11 cellular contexts compared by ENCODE assay signal in the genomic region with DNA sequence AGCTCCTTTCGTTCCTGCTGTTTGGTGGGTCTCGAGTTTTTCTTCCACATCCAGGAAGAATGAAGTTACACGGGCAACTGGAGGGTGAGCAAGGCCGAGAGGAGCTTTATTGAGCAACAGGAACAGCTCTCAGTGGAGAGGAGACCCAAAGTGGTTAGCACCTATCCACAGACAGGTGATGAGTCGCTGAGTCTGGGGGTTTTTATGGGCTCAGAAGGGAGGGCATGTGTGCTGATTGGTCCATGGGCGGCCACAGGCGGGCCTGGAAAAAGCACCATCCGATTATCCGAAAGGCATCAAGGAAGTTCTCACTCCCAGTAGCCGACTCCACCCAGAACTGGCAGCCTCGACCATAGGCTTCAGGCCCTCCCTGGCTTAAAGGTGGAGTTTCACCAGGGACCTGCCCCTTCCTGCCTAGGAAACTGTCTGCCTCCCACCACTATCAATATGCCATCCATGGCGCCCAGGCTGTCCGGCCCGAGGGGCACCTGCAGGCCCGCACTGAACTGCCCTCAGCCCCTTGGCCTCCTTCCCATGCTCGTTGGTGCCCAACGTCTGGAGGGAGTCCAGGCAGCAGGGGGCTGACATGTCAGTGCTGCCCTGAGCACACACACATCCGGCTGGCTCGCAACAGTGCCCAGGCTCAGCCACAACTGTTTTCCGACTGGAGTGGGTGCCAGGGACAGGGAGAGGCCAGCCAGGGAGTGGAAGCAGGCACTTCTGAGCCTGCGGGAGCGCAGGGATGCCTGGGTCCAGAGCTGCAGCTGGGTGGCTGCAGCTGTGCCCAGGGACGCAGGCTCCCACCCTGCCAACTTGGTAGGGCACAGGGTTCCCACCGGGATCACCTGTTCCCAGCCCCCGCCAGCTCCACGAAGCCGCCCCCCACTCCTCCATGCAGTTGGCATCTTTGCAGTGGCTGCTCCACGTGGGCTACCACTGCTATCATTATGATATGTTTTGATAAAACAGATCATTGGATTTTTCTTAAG.
DNase-seq lines count a peak whose midpoint lies in the region; ATAC-seq and TF ChIP-seq lines count a peak whose summit lies in the region.
"Had no signal": no experiment of that assay in that cellular context is flagged by ENCODE, and none has a peak within 500 bp of the region (broad histone marks: within the 10 kb centered on the region; RNA-seq: fewer than 3 reads in every experiment).

No MANE protein-coding gene starts in this region.

- no peak overlapping the region for H2AK5ac ChIP-seq in trophoblast cell (ENCODE audit: low read length)

- peak overlapping the region; percentile 6 for H4K12ac ChIP-seq in trophoblast cell (ENCODE audit: low read depth, low read length)

- peaks cover 72% of the 10 kb centered on the region for H3K4me1 ChIP-seq in left ventricle myocardium inferior
- H3K4me1 ChIP-seq in trophoblast cell (ENCODE audit: control insufficient read depth in 1 of 2, insufficient read depth in 2 of 2, low read length in 2 of 2) = peaks cover 6 to 16% of the 10 kb centered on the region in 2 experiments
- H3K4me1 ChIP-seq in tibial nerve = peaks cover 0 to 46% (median 8%) of the 10 kb centered on the region in 4 donors

- H4K91ac ChIP-seq in trophoblast cell (ENCODE audit: low read depth, low read length) = no peak overlapping the region

- H2AFZ ChIP-seq in trophoblast cell (ENCODE audit: insufficient read depth, low read length, poor library complexity) = no peak overlapping the region

- no peak overlapping the region for H3K14ac ChIP-seq in trophoblast cell (ENCODE audit: low read length)

- H3K9me3 ChIP-seq in left ventricle myocardium inferior (replicated peaks) = no peaks in the 10 kb centered on the region
- no peaks in the 10 kb centered on the region for H3K9me3 ChIP-seq in trophoblast cell (ENCODE audit: insufficient read depth, low read depth, low read length)
- H3K9me3 ChIP-seq in tibial nerve = no peaks in the 10 kb centered on the region

- no peak overlapping the region for H4K8ac ChIP-seq in trophoblast cell (ENCODE audit: low read depth, low read length)

- peak overlapping the region; percentile 6 for H3K4ac ChIP-seq in trophoblast cell (ENCODE audit: low read depth, low read length)

- no peak for TF ChIP-seq EP300 in tibial nerve (IDR thresholded peaks at IDR 0.05)

- peak overlapping the region; percentile 47 for H3K4me3 ChIP-seq in left ventricle myocardium inferior
- peak overlapping the region; percentile 5 for H3K4me3 ChIP-seq in trophoblast cell (ENCODE audit: low read depth, low read length)
- H3K4me3 ChIP-seq in tibial nerve = no peak overlapping the region

- no peak overlapping the region for H2BK120ac ChIP-seq in trophoblast cell (ENCODE audit: insufficient read depth, low read length, poor library complexity)

- H3K79me2 ChIP-seq in trophoblast cell (ENCODE audit: control insufficient read depth, insufficient read depth, low read length, poor library complexity) = no peaks in the 10 kb centered on the region

- TF ChIP-seq CTCF in left ventricle myocardium inferior (IDR thresholded peaks at IDR 0.05; ENCODE audit: borderline replicate concordance) (no peak), tibial nerve (IDR thresholded peaks at IDR 0.05) (no peak)

- no peaks in the 10 kb centered on the region for H3K79me1 ChIP-seq in trophoblast cell (ENCODE audit: low read length)

- H3K27me3 ChIP-seq in left ventricle myocardium inferior (ENCODE audit: low read depth) = no peaks in the 10 kb centered on the region
- no peaks in the 10 kb centered on the region for H3K27me3 ChIP-seq in trophoblast cell (ENCODE audit: insufficient read depth, low read length)
- H3K27me3 ChIP-seq in tibial nerve = no peaks in the 10 kb centered on the region

- no CpG with 5 or more reads among the region's 28 CpGs for WGBS in trophoblast cell (ENCODE audit: extremely low coverage, insufficient coverage, insufficient read length)
- WGBS in tibial nerve, 2 donors = 76 to 83% methylated on average over 18 to 28 of the region's 28 CpGs

- H3K4me2 ChIP-seq in trophoblast cell (ENCODE audit: low read length) = no peak overlapping the region

- H3K23ac ChIP-seq in trophoblast cell (ENCODE audit: low read length) = no peak overlapping the region

- H3K36me3 ChIP-seq in left ventricle myocardium inferior (no peaks in the 10 kb centered on the region), trophoblast cell (ENCODE audit: control insufficient read depth in 1 of 2, insufficient read depth in 2 of 2, low read length in 2 of 2) (peaks cover 3 to 5% of the 10 kb centered on the region in 2 experiments), tibial nerve (no peaks in the 10 kb centered on the region)

- no peak overlapping the region for H3K9ac ChIP-seq in trophoblast cell (ENCODE audit: low read length)

- H2BK12ac ChIP-seq in trophoblast cell (ENCODE audit: low read length) = no peak overlapping the region

- intact Hi-C loops in left ventricle myocardium inferior (cut with micrococcal nuclease) = no loop called here

- no peak for TF ChIP-seq POLR2A in tibial nerve (IDR thresholded peaks at IDR 0.05)

- no peak overlapping the region for H2BK5ac ChIP-seq in trophoblast cell (ENCODE audit: low read depth, low read length, poor library complexity)

- DNase-seq in CD1c-positive myeloid dendritic cell (ENCODE audit: extremely low spot score) (peak; percentile 37), SHP77 (lab: John Stamatoyannopoulos, UW) (peak; percentile 70 to 84), left ventricle myocardium inferior (peak; percentile 64), trophoblast cell (no peak), DMS79 treated with DMSO at 0.1 percent for 48 hours (lab: John Stamatoyannopoulos, UW) (no peak), tibial nerve (ENCODE audit: low spot score in 2 of 2) (no peak)
- DNase-seq: activated T-cell treated with anti-CD3 and anti-CD28 coated beads, Interleukin-2, amount 50 U/mL, for 24 hours; NCI-H1417 treated with DMSO at 0.1 percent for 48 hours had no signal

- ATAC-seq in HG03521 (IDR thresholded peaks at IDR 0.05; ENCODE audit: unreplicated experiment) (no peak), GM21576 (IDR thresholded peaks at IDR 0.05; ENCODE audit: unreplicated experiment) (no peak)

- H3K18ac ChIP-seq in trophoblast cell (ENCODE audit: low read length) = peak overlapping the region; percentile 30

- H3K27ac ChIP-seq in left ventricle myocardium inferior (replicated peaks) (peak overlapping the region; percentile 68), trophoblast cell (ENCODE audit: low read depth, low read length) (no peak overlapping the region), tibial nerve (peak overlapping the region in 2 of 4 donors; percentile 11 to 26)
- H3K27ac ChIP-seq: C4-2B had no signal

Comparison
In these comparisons a context has a peak if more than half of its experiments do, and no peak if none do; other contexts are left out.
1. DNase-seq: peak in CD1c-positive myeloid dendritic cell (single experiment), SHP77 (2 of 2) and left ventricle myocardium inferior (single experiment); none in trophoblast cell (0 of 2), DMS79 treated with DMSO at 0.1 percent for 48 hours (single experiment) and tibial nerve (0 of 2).
2. H3K4me3 ChIP-seq: peak in left ventricle myocardium inferior (single experiment) and trophoblast cell (single experiment); none in tibial nerve (0 of 4).